8 cellular contexts compared by ENCODE assay signal in the genomic region with DNA sequence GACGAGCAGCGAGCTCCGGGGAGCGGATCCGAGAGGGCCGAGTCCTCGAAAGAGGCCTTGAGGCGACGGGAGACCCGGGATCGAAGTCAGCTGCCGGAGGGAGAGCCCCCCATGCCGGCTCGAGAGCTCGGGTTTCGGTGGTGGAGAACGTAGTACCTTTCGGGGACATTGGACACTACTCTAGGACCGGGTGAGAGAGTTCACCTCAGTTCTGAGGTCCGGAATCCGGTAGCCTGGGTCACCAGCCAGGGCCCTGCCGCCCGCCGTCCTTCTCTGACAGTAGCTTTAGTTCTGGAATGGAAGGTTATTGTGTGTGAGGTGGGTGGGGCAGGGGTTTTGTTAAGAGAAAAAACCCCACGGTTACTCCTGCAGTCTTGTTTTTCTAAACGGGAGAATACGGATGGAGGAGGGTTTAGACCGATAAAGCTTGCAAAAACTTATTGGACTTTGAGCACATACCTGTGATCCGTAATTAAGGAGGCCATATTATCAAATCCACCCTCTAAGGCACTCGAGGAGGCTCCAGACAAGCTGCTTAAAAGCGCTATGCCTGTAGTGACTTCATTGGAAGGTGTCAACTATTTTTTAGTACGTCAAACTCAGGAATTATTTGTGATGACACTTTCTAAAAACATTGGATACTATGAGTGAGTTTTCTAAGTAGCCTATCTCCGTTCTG. TPM values are rescaled to one million over a fixed set of nuclear protein-coding genes. Genes with fewer than 3 reads are reported as not detected.
DNase-seq lines count a peak whose midpoint lies in the region; ATAC-seq and TF ChIP-seq lines count a peak whose summit lies in the region.

No MANE protein-coding gene starts in this region.

- DNase-seq in Ammon's horn (ENCODE audit: low spot score) (peak; percentile 6), epithelial cell of esophagus (ENCODE audit: low read depth) (peak; percentile 45), uterus (no peak), retina (no peak)
- DNase-seq in T-helper 2 cell treated with Interferon-gamma antibody and Interleukin-4, amounts not matched to agents 5 μg/mL and 100 μg/mL, for 36 hours (ENCODE audit: low spot score) = peak; percentile 25
- DNase-seq in natural killer cell treated with Interleukin-12 subunit alpha and Interleukin-12 subunit beta and Interleukin-15 and Interleukin-18, amount 100 ng/mL, for 72 hours (ENCODE audit: low spot score) = no peak

- no peaks in the 10 kb centered on the region for H3K27me3 ChIP-seq in uterus

- TF ChIP-seq CTCF in epithelial cell of esophagus (IDR thresholded peaks at IDR 0.05; ENCODE audit: insufficient read depth, low read depth, low read length, missing control alignments) (no peak), uterus (IDR thresholded peaks at IDR 0.05) (no peak)

- peak overlapping the region; percentile 100 for H3K4me3 Mint-ChIP-seq in T-helper 2 cell treated with Interferon-gamma antibody and Interleukin-4, amounts not matched to agents 5 μg/mL and 100 μg/mL, for 36 hours
- H3K4me3 Mint-ChIP-seq in natural killer cell treated with Interleukin-12 subunit alpha and Interleukin-12 subunit beta and Interleukin-15 and Interleukin-18, amount 100 ng/mL, for 72 hours = peak overlapping the region; percentile 98

- H3K27ac ChIP-seq in uterus = peak overlapping the region; percentile 95

- no peaks in the 10 kb centered on the region for H3K36me3 ChIP-seq in uterus

- intact Hi-C loops in uterus (cut with DNase I; ENCODE audit: low total_unique reads) = no loop called here

- H3K36me3 Mint-ChIP-seq in T-helper 2 cell treated with Interferon-gamma antibody and Interleukin-4, amounts not matched to agents 5 μg/mL and 100 μg/mL, for 36 hours (ENCODE audit: low read depth) = peaks cover 10% of the 10 kb centered on the region
- no peaks in the 10 kb centered on the region for H3K36me3 Mint-ChIP-seq in natural killer cell treated with Interleukin-12 subunit alpha and Interleukin-12 subunit beta and Interleukin-15 and Interleukin-18, amount 100 ng/mL, for 72 hours

- no peaks in the 10 kb centered on the region for H3K9me3 Mint-ChIP-seq in T-helper 2 cell treated with Interferon-gamma antibody and Interleukin-4, amounts not matched to agents 5 μg/mL and 100 μg/mL, for 36 hours
- no peaks in the 10 kb centered on the region for H3K9me3 Mint-ChIP-seq in natural killer cell treated with Interleukin-12 subunit alpha and Interleukin-12 subunit beta and Interleukin-15 and Interleukin-18, amount 100 ng/mL, for 72 hours

- H3K27me3 Mint-ChIP-seq in T-helper 2 cell treated with Interferon-gamma antibody and Interleukin-4, amounts not matched to agents 5 μg/mL and 100 μg/mL, for 36 hours (ENCODE audit: low read depth) = no peaks in the 10 kb centered on the region
- H3K27me3 Mint-ChIP-seq in natural killer cell treated with Interleukin-12 subunit alpha and Interleukin-12 subunit beta and Interleukin-15 and Interleukin-18, amount 100 ng/mL, for 72 hours = no peaks in the 10 kb centered on the region

- ATAC-seq in GM19023 (IDR thresholded peaks at IDR 0.05; ENCODE audit: unreplicated experiment) (peak; percentile 15), HG03175 (IDR thresholded peaks at IDR 0.05; ENCODE audit: unreplicated experiment) (peak; percentile 12)
- ATAC-seq in natural killer cell treated with Interleukin-12 subunit alpha and Interleukin-12 subunit beta and Interleukin-15 and Interleukin-18, amount 100 ng/mL, for 72 hours = peak; percentile 0 to 3

- peak overlapping the region; percentile 84 for H3K4me3 ChIP-seq in epithelial cell of esophagus (ENCODE audit: low read length)
- H3K4me3 ChIP-seq in uterus = peak overlapping the region; percentile 59 to 93

- H3K4me1 ChIP-seq in uterus = no peaks in the 10 kb centered on the region

- no peaks in the 10 kb centered on the region for H3K9me3 ChIP-seq in uterus

- peak overlapping the region; percentile 99 for H3K27ac Mint-ChIP-seq in T-helper 2 cell treated with Interferon-gamma antibody and Interleukin-4, amounts not matched to agents 5 μg/mL and 100 μg/mL, for 36 hours
- H3K27ac Mint-ChIP-seq in natural killer cell treated with Interleukin-12 subunit alpha and Interleukin-12 subunit beta and Interleukin-15 and Interleukin-18, amount 100 ng/mL, for 72 hours = peak overlapping the region; percentile 94 to 95

- H3K4me1 Mint-ChIP-seq in T-helper 2 cell treated with Interferon-gamma antibody and Interleukin-4, amounts not matched to agents 5 μg/mL and 100 μg/mL, for 36 hours (ENCODE audit: low read depth) = peaks cover 28% of the 10 kb centered on the region
- peaks cover 21 to 29% of the 10 kb centered on the region in 2 donors for H3K4me1 Mint-ChIP-seq in natural killer cell treated with Interleukin-12 subunit alpha and Interleukin-12 subunit beta and Interleukin-15 and Interleukin-18, amount 100 ng/mL, for 72 hours (ENCODE audit: low read depth in 2 of 2)

- TF ChIP-seq POLR2A in uterus (IDR thresholded peaks at IDR 0.05) = no peak

RNA-seq across cellular contexts. Expression of a gene that starts 0.8 kb away (rescaled TPM):
- 10 to 100 TPM; 33.3 to 43.5 TPM for total RNA-seq in natural killer cell treated with Interleukin-12 subunit alpha and Interleukin-12 subunit beta and Interleukin-15 and Interleukin-18, amount 100 ng/mL, for 72 hours
- 100 to 1,000 TPM in 1 of 4 donors, 10 to 100 TPM in 3; 24.6 to 103 (median 42.5) TPM for total RNA-seq in uterus

RNA-seq across cellular contexts. Expression of a gene that starts 0.9 kb away (rescaled TPM):
- total RNA-seq in natural killer cell treated with Interleukin-12 subunit alpha and Interleukin-12 subunit beta and Interleukin-15 and Interleukin-18, amount 100 ng/mL, for 72 hours = 1 to 10 TPM in 1 of 2 donors, under 1 TPM in 1; 0.88 to 1.2 TPM
- 10 to 100 TPM in 1 of 4 donors, 1 to 10 TPM in 2, not detected in 1; 1.2 to 11.1 (median 1.6) TPM for total RNA-seq in uterus

Comparison
In these comparisons a context has a peak if more than half of its experiments do, and no peak if none do; other contexts are left out.
1. DNase-seq: peak in Ammon's horn (single experiment), T-helper 2 cell treated with Interferon-gamma antibody and Interleukin-4, amounts not matched to agents 5 μg/mL and 100 μg/mL, for 36 hours (single experiment) and epithelial cell of esophagus (single experiment); none in natural killer cell treated with Interleukin-12 subunit alpha and Interleukin-12 subunit beta and Interleukin-15 and Interleukin-18, amount 100 ng/mL, for 72 hours (single experiment), uterus (0 of 2) and retina (single experiment).
2. Peak in every context shown above with its lines, with median percentiles within 50 percentile points of each other: ATAC-seq.